In the genomic region with DNA sequence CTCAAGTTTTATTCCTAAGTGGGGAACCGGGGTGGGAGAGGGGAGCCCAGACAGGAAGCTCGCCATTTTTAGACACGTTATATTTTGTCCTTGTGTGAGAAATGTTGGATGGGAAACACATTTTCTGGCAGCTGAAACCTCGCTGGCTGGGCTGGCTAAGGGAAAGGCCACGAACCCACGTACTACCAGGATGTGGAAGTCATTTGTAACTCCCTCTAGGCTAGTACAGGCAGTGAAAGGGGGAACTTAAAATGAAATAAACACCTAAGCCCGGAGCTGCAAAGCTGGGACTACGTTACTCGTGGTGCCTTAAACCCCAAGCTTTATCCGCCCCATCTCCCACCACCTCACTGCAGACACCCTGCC, we compare ENCODE assay signal across 1 cellular context.
TF ChIP-seq lines count a peak whose summit lies in the region.

No MANE protein-coding gene starts in this region.

TF ChIP-seq in SK-N-SH treated with all-trans-retinoic acid at 6 μM for 48 hours, 23 proteins besides CTCF, POLR2A, EP300 and RAD21 (continued from another document):
- TF ChIP-seq, protein P1, sequence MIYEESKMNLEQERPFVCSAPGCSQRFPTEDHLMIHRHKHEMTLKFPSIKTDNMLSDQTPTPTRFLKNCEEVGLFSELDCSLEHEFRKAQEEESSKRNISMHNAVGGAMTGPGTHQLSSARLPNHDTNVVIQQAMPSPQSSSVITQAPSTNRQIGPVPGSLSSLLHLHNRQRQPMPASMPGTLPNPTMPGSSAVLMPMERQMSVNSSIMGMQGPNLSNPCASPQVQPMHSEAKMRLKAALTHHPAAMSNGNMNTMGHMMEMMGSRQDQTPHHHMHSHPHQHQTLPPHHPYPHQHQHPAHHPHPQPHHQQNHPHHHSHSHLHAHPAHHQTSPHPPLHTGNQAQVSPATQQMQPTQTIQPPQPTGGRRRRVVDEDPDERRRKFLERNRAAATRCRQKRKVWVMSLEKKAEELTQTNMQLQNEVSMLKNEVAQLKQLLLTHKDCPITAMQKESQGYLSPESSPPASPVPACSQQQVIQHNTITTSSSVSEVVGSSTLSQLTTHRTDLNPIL (CRISPR knock-in tag; IDR thresholded peaks at IDR 0.05; ENCODE audit: low read depth), result no peak
- TF ChIP-seq PPARA (CRISPR knock-in tag; IDR thresholded peaks at IDR 0.05; ENCODE audit: borderline replicate concordance) (no peak), ZNF8 (CRISPR knock-in tag; IDR thresholded peaks at IDR 0.05) (no peak), POU6F1 (CRISPR knock-in tag; IDR thresholded peaks at IDR 0.05; ENCODE audit: borderline replicate concordance, low read depth) (no peak), ZC3H10 (CRISPR knock-in tag; IDR thresholded peaks at IDR 0.05) (no peak)
